ENCODE assay signal across 15 cellular contexts in genomic region chr13:47136659-47136975, GRCh38.
DNase-seq lines count a peak whose midpoint lies in the region; FAIRE-seq and TF ChIP-seq lines count a peak whose summit lies in the region.
"Had no signal": no experiment of that assay in that cellular context is flagged by ENCODE, and none has a peak within 500 bp of the region (broad histone marks: within the 10 kb centered on the region; RNA-seq: fewer than 3 reads in every experiment).

No MANE protein-coding gene starts in this region.

- DNase-seq in NCI-H748 (lab: John Stamatoyannopoulos, UW; ENCODE audit: unreplicated experiment): peak; percentile 74
- DNase-seq in NCI-H748 treated with DMSO at 0.1 percent for 48 hours (lab: John Stamatoyannopoulos, UW): no peak
- peak; percentile 12 for DNase-seq in NCI-H345 treated with DMSO at 0.1 percent for 48 hours (lab: John Stamatoyannopoulos, UW; ENCODE audit: unreplicated experiment)
- DNase-seq in nephron progenitor cell: no peak
- DNase-seq in OCI-M2 (lab: John Stamatoyannopoulos, UW; ENCODE audit: unreplicated experiment): no peak
- DNase-seq in urothelium cell line (ENCODE audit: low spot score): no peak
- DNase-seq in NCI-H2081 treated with DMSO at 0.1 percent for 48 hours (lab: John Stamatoyannopoulos, UW): no peak
- DNase-seq: ACHN; CD4-positive, CD25-positive, alpha-beta regulatory T cell; DMS79; GM23248; H7 had no signal

- FAIRE-seq in urothelium cell line (lab: Jason Lieb, UNC): no peak
- FAIRE-seq: GM12878, GM18507 had no signal

- peak overlapping the region; percentile 76 for H3K27ac Mint-ChIP-seq in nephron progenitor cell
- H3K27ac Mint-ChIP-seq: CD4-positive, CD25-positive, alpha-beta regulatory T cell; IgD-negative memory B cell had no signal

- no peak for TF ChIP-seq CTCF in nephron progenitor cell (IDR thresholded peaks at IDR 0.05)

- no peak overlapping the region for H3K4me3 Mint-ChIP-seq in nephron progenitor cell
- H3K4me3 Mint-ChIP-seq: CD4-positive, CD25-positive, alpha-beta regulatory T cell; IgD-negative memory B cell had no signal

- H3K4me1 Mint-ChIP-seq in nephron progenitor cell: peaks cover 50% of the 10 kb centered on the region
- H3K4me1 Mint-ChIP-seq: CD4-positive, CD25-positive, alpha-beta regulatory T cell had no signal

- H3K36me3 Mint-ChIP-seq in nephron progenitor cell (ENCODE audit: low read depth): peaks cover 5% of the 10 kb centered on the region
- H3K36me3 Mint-ChIP-seq: CD4-positive, CD25-positive, alpha-beta regulatory T cell had no signal

- H3K27me3 Mint-ChIP-seq in nephron progenitor cell (ENCODE audit: low read depth, poor library complexity): no peaks in the 10 kb centered on the region
- H3K27me3 Mint-ChIP-seq: CD4-positive, CD25-positive, alpha-beta regulatory T cell had no signal

- peaks cover 3% of the 10 kb centered on the region for H3K9me3 Mint-ChIP-seq in nephron progenitor cell

Comparison
In these comparisons a context has a peak if more than half of its experiments do, and no peak if none do; other contexts are left out.
1. DNase-seq: peak in NCI-H748 (single experiment) and NCI-H345 treated with DMSO at 0.1 percent for 48 hours (single experiment); none in NCI-H748 treated with DMSO at 0.1 percent for 48 hours (single experiment), nephron progenitor cell (single experiment), OCI-M2 (single experiment), urothelium cell line (single experiment) and NCI-H2081 treated with DMSO at 0.1 percent for 48 hours (single experiment).